ENCODE assay signal across 21 cellular contexts in the genomic region with DNA sequence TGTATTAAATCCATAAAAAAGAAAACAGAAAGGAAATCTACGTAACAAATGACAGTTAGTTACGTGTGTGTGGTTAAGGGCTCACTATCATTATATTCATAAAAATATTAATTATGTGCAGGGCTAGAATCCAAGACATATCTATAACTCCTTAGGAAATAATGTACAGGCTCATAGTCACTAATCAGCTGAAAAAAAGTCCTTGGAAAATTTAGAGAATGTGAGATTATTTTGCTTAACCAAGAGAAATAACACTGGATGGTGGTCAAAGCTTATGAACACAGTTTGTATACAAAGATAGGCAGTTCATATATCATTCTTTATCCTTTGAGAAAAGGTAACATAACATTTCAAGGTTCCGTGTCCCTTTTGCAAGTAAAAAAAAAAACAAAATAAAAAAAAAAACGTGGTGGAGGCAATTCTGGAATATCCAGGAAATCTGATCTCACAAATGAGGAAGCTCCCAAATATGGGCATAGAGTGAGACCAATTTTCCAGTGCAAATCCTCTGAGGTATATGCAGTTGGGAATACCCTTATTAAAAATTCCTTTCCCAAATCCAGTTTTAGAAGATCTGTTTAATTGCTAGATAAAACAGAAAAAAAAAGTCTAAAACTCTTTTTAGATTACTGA. TPM values are rescaled to one million over a fixed set of nuclear protein-coding genes. Genes with fewer than 3 reads are reported as not detected.
DNase-seq lines count a peak whose midpoint lies in the region; ATAC-seq and TF ChIP-seq lines count a peak whose summit lies in the region.
"Had no signal": no experiment of that assay in that cellular context is flagged by ENCODE, and none has a peak within 500 bp of the region (broad histone marks: within the 10 kb centered on the region; RNA-seq: fewer than 3 reads in every experiment).

No MANE protein-coding gene starts in this region.

- H3K9ac ChIP-seq in skeletal muscle satellite cell (ENCODE audit: low read depth, low read length): peak overlapping the region; percentile 33

- no peaks in the 10 kb centered on the region for H3K27me3 ChIP-seq in skeletal muscle satellite cell (ENCODE audit: control insufficient read depth, insufficient read depth, low read length)

- H3K36me3 ChIP-seq in skeletal muscle satellite cell (ENCODE audit: insufficient read depth, low read length): no peaks in the 10 kb centered on the region

- H3K27me3 Mint-ChIP-seq in activated T-helper 17 cell treated with anti-CD3 and anti-CD28 coated beads, Interleukin-2, amount 50 U/mL, for 72 hours: no peaks in the 10 kb centered on the region
- H3K27me3 Mint-ChIP-seq: CD4-positive, alpha-beta T cell; type B pancreatic cell had no signal

- no peak for TF ChIP-seq CTCF in fibroblast of pulmonary artery (IDR thresholded peaks at IDR 0.05; ENCODE audit: low read length, missing control alignments)

- H3K4me3 Mint-ChIP-seq in activated T-helper 17 cell treated with anti-CD3 and anti-CD28 coated beads, Interleukin-2, amount 50 U/mL, for 72 hours: peak overlapping the region; percentile 63
- H3K4me3 Mint-ChIP-seq: activated naive CD4-positive, alpha-beta T cell treated with anti-CD3 and anti-CD28 coated beads for 36 hours; CD4-positive, alpha-beta T cell; natural killer cell; type B pancreatic cell had no signal

- H3K4me1 Mint-ChIP-seq in activated T-helper 17 cell treated with anti-CD3 and anti-CD28 coated beads, Interleukin-2, amount 50 U/mL, for 72 hours: peaks cover 20% of the 10 kb centered on the region
- H3K4me1 Mint-ChIP-seq: natural killer cell had no signal

- no peak overlapping the region for H3K4me2 ChIP-seq in skeletal muscle satellite cell (ENCODE audit: low read length)
- H3K4me2 ChIP-seq: PC-9 had no signal

- H3K4me3 ChIP-seq in fibroblast of pulmonary artery (replicated peaks; ENCODE audit: low read depth, low read length) (no peak overlapping the region), skeletal muscle satellite cell (ENCODE audit: low read length) (no peak overlapping the region)
- H3K4me3 ChIP-seq: PC-9 had no signal

- DNase-seq in DMS53 (lab: John Stamatoyannopoulos, UW) (peak; percentile 6), DMS53 treated with DMSO at 0.1 percent for 48 hours (lab: John Stamatoyannopoulos, UW; ENCODE audit: unreplicated experiment) (no peak), fibroblast of pulmonary artery (ENCODE audit: low read depth) (peak; percentile 57), OCI-M1 (lab: John Stamatoyannopoulos, UW) (no peak)
- DNase-seq in activated CD4-positive, CD25-positive, alpha-beta regulatory T cell (lab: John Stamatoyannopoulos, UW): no peak
- DNase-seq: 8988T; CD4-positive, alpha-beta T cell; GDM1; left cardiac atrium; natural killer cell; NCI-H1092; NCI-H446; PC-9; retina; stimulated activated CD4-positive, alpha-beta T cell treated with anti-CD3 and anti-CD28 coated beads, Interleukin-2, amount 100 ng/mL, for 24 hours; stimulated activated CD8-positive, alpha-beta memory T cell treated with anti-CD3 and anti-CD28 coated beads, Interleukin-4, amount 100 ng/mL, for 48 hours had no signal

- no peaks in the 10 kb centered on the region for H3K36me3 Mint-ChIP-seq in activated T-helper 17 cell treated with anti-CD3 and anti-CD28 coated beads, Interleukin-2, amount 50 U/mL, for 72 hours (ENCODE audit: low read depth)
- H3K36me3 Mint-ChIP-seq: natural killer cell, type B pancreatic cell had no signal

- H3K27ac Mint-ChIP-seq in activated T-helper 17 cell treated with anti-CD3 and anti-CD28 coated beads, Interleukin-2, amount 50 U/mL, for 72 hours: peak overlapping the region; percentile 89
- H3K27ac Mint-ChIP-seq: CD4-positive, alpha-beta T cell; natural killer cell; type B pancreatic cell had no signal

- H3K9me3 ChIP-seq in skeletal muscle satellite cell (replicated peaks; ENCODE audit: low read length): no peaks in the 10 kb centered on the region

- ATAC-seq in activated T-helper 17 cell treated with anti-CD3 and anti-CD28 coated beads, Interleukin-2, amount 50 U/mL, for 72 hours (replicated peaks): no peak
- ATAC-seq in GM18502 (IDR thresholded peaks at IDR 0.05; ENCODE audit: poor library complexity, unreplicated experiment): no peak
- ATAC-seq: left cardiac atrium, natural killer cell had no signal

- H3K9me3 Mint-ChIP-seq in activated T-helper 17 cell treated with anti-CD3 and anti-CD28 coated beads, Interleukin-2, amount 50 U/mL, for 72 hours: no peaks in the 10 kb centered on the region
- H3K9me3 Mint-ChIP-seq: activated naive CD4-positive, alpha-beta T cell treated with anti-CD3 and anti-CD28 coated beads for 36 hours; CD4-positive, alpha-beta T cell; natural killer cell; type B pancreatic cell had no signal

- peaks cover 27% of the 10 kb centered on the region for H3K4me1 ChIP-seq in skeletal muscle satellite cell (ENCODE audit: control insufficient read depth, insufficient read depth, low read length)

RNA-seq across cellular contexts. Expression of a gene that starts 17.9 kb away (rescaled TPM):
- total RNA-seq in activated T-helper 17 cell treated with anti-CD3 and anti-CD28 coated beads, Interleukin-2, amount 50 U/mL, for 72 hours: 100 to 1,000 TPM; 254 to 663 TPM
- 15.5 and 22.7 TPM in 2 replicates for total RNA-seq in skeletal muscle satellite cell (2012; rRNA removed)

Comparison
In these comparisons a context has a peak if more than half of its experiments do, and no peak if none do; other contexts are left out.
1. DNase-seq: peak in DMS53 (single experiment) and fibroblast of pulmonary artery (single experiment); none in DMS53 treated with DMSO at 0.1 percent for 48 hours (single experiment), activated CD4-positive, CD25-positive, alpha-beta regulatory T cell (0 of 4) and OCI-M1 (single experiment).